ENCODE assay signal across 8 cellular contexts in the genomic region with DNA sequence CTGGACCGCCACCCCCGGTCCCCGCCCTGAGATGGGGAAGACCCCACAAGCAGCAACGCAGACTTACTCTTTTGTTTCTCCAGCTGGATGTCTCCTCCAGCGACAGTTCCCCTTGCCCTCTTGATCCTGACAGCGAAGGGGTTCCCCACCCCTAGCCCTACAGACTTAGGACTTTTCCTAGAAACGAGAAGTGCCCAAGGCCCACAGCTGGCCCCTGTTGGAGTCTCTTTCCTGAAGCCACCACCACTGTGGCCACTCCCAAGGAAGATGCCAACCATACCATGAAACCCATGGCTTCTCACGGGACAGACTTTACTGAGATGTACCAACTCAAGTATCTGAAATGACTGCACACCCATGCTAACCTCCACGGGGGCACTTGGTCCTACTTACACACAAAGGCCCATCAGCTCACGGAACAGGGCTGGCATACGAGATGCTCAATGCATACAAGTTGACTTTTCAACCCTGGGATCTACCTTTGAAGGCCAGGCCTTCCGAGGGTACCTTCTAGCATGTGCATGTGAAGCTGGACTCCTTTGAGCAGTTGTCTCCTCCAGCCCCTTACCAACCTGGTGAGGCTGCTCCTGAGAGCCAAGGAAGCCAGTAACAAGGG. TPM values are rescaled to one million over a fixed set of nuclear protein-coding genes. Genes with fewer than 3 reads are reported as not detected.
A peak's percentile ranks its signal among the peaks of the same experiment; 100 is the strongest.
DNase-seq lines count a peak whose midpoint lies in the region; ATAC-seq, FAIRE-seq and TF ChIP-seq lines count a peak whose summit lies in the region.

No MANE protein-coding gene starts in this region.

- in situ Hi-C loops in KBM-7 (cut with MboI; ENCODE audit: low pct_unique_long_range_greater_than_20kb, low sequenced_read_pairs): no loop called here
- in situ Hi-C loops in GM12878 (cut with MboI): no loop called here

- TF ChIP-seq CTCF in GM12878 (IDR thresholded peaks at IDR 0.05 in 2 of 3, conservative IDR thresholded peaks at IDR 0.05 in 1 of 3; ENCODE audit: control insufficient read depth in 2 of 3, extremely low read depth in 1 of 3, insufficient read depth in 1 of 3, low read depth in 3 of 3, low read length in 3 of 3): no peak

- TSS peak; percentile 85 for BruUV-seq in GM12878 (replicated peaks; lab: Mats Ljungman, UMichigan)

- no peak for TF ChIP-seq EP300 in GM12878 (IDR thresholded peaks at IDR 0.05; ENCODE audit: borderline replicate concordance in 1 of 2, control insufficient read depth in 1 of 2, low read depth in 2 of 2, low read length in 2 of 2)

- peaks cover 64 to 92% (median 84%) of the 10 kb centered on the region in 11 experiments for H3K27me3 ChIP-seq in BLaER1 treated with 17β-estradiol and CSF1 and Interleukin-3, amounts not matched to agents 10 nM and 100 nM
- no peaks in the 10 kb centered on the region for H3K27me3 ChIP-seq in GM12878 (replicated peaks in 1 of 2; ENCODE audit: control insufficient read depth in 2 of 2, insufficient read depth in 2 of 2, low read length in 1 of 2)

- FAIRE-seq in GM12878 (lab: Jason Lieb, UNC) (peak; percentile 18), frontal cortex (lab: Jason Lieb, UNC) (no peak)

- 0 out of 22 replicates have a peak, but pooled peaks cover 0 to 9% (median 0%) of the 10 kb centered on the region in 11 experiments for H3K9me3 ChIP-seq in BLaER1 treated with 17β-estradiol and CSF1 and Interleukin-3, amounts not matched to agents 10 nM and 100 nM (replicated peaks in 1 of 11)
- H3K9me3 ChIP-seq in GM12878 (replicated peaks; ENCODE audit: control insufficient read depth, insufficient read depth, low read length) (no peaks in the 10 kb centered on the region), mesodermal cell (ENCODE audit: control insufficient read depth, low read length) (no peaks in the 10 kb centered on the region)

- H3K79me2 ChIP-seq in GM12878 (ENCODE audit: control insufficient read depth, insufficient read depth, low read length): peaks cover 41% of the 10 kb centered on the region

- H3K4me2 ChIP-seq in BLaER1 treated with 17β-estradiol and CSF1 and Interleukin-3, amounts not matched to agents 10 nM and 100 nM: peak overlapping the region; percentile 78 to 95 (median 93)
- H3K4me2 ChIP-seq in GM12878 (ENCODE audit: control insufficient read depth, insufficient read depth): peak overlapping the region; percentile 90

- no peak for TF ChIP-seq RAD21 in GM12878 (IDR thresholded peaks at IDR 0.05; ENCODE audit: insufficient read depth, low read depth, low read length)

- intact Hi-C loops in GM12878 (cut with micrococcal nuclease; ENCODE audit: unreplicated experiment): no loop called here

- SMC1A ChIA-PET in GM12878 (lab: Charles Lee; ENCODE audit: uncharacterized antibody, unreplicated experiment): interaction anchor here (0.7 to 1.7 kb wide), 8 partner anchors 16 to 97 kb away, joined by 3 to 10 read pairs (median 3); a partner anchor contains a TSS

- POLR2A ChIA-PET in GM12878 (lab: Charles Lee): interaction anchor here (0.8 to 1.9 kb wide), 8 partner anchors 16 to 227 kb away, joined by 3 to 11 read pairs (median 4); a partner anchor contains a TSS

- H3K4me1 ChIP-seq in BLaER1 treated with 17β-estradiol and CSF1 and Interleukin-3, amounts not matched to agents 10 nM and 100 nM: peaks cover 57 to 75% (median 67%) of the 10 kb centered on the region in 10 experiments
- H3K4me1 ChIP-seq in GM12878 (ENCODE audit: control insufficient read depth, insufficient read depth, low read length) (peaks cover 11% of the 10 kb centered on the region), mesodermal cell (ENCODE audit: control insufficient read depth, insufficient read depth, low read length, poor library complexity, severe bottlenecking) (peaks cover 16% of the 10 kb centered on the region)

- 31% methylated on average over 12 of the region's 12 CpGs for whole genome bisulfite sequencing in GM12878 (ENCODE audit: insufficient coverage, insufficient replicate concordance, low lambda C conversion rate, missing lambda C conversion rate)
- WGBS in mesodermal cell (ENCODE audit: insufficient coverage in 2 of 2), 2 experiments: 87 to 88% methylated on average over 3 to 10 of the region's 12 CpGs

- peak overlapping the region; percentile 89 to 99 (median 94) for H3K9ac ChIP-seq in BLaER1 treated with 17β-estradiol and CSF1 and Interleukin-3, amounts not matched to agents 10 nM and 100 nM
- peak overlapping the region; percentile 83 for H3K9ac ChIP-seq in GM12878 (ENCODE audit: control insufficient read depth, insufficient read depth, low read length)

- TF ChIP-seq POLR2A in GM12878 (IDR thresholded peaks at IDR 0.05; ENCODE audit: low read depth, low read length): no peak

- peak overlapping the region; percentile 86 to 97 (median 95) for H3K27ac ChIP-seq in BLaER1 treated with 17β-estradiol and CSF1 and Interleukin-3, amounts not matched to agents 10 nM and 100 nM
- H3K27ac ChIP-seq in GM12878 (ENCODE audit: control insufficient read depth, insufficient read depth) (peak overlapping the region; percentile 70), mesodermal cell (ENCODE audit: low read depth, low read length, severe bottlenecking) (peak overlapping the region; percentile 60)

- peaks cover 20 to 34% (median 27%) of the 10 kb centered on the region in 11 experiments for H3K36me3 ChIP-seq in BLaER1 treated with 17β-estradiol and CSF1 and Interleukin-3, amounts not matched to agents 10 nM and 100 nM
- H3K36me3 ChIP-seq in GM12878 (ENCODE audit: control insufficient read depth in 2 of 2, insufficient read depth in 2 of 2, low read length in 1 of 2) (peaks cover 0 to 5% of the 10 kb centered on the region in 2 experiments; a peak in 3 of 4 replicates), mesodermal cell (ENCODE audit: control insufficient read depth, insufficient read depth, low read length) (peaks cover 20% of the 10 kb centered on the region)

- RAD21 ChIA-PET in GM12878 (lab: Charles Lee; ENCODE audit: unreplicated experiment): interaction anchor here (0.9 to 2.1 kb wide), 6 partner anchors 21 to 52 kb away, joined by 3 to 14 read pairs (median 5); a partner anchor contains a TSS

- CTCF ChIA-PET in GM12878 (lab: Yijun Ruan, JAX): interaction anchor here (0.6 to 1.4 kb wide), 10 partner anchors 9 to 76 kb away, joined by 3 to 8 read pairs (median 3); a partner anchor contains a TSS

- peak; percentile 5 for ATAC-seq in GM12878
- ATAC-seq in HG03469 (IDR thresholded peaks at IDR 0.05; ENCODE audit: unreplicated experiment): no peak

- no peak overlapping the region; the same call in 1 of the 2 replicates for H2AFZ ChIP-seq in GM12878 (ENCODE audit: control insufficient read depth, low read depth, low read length)

- H3K4me3 ChIP-seq in BLaER1 treated with 17β-estradiol and CSF1 and Interleukin-3, amounts not matched to agents 10 nM and 100 nM: peak overlapping the region; percentile 67 to 83 (median 76)
- H3K4me3 ChIP-seq in GM12878: peak overlapping the region; percentile 60
- peak overlapping the region; percentile 26 for H3K4me3 ChIP-seq in mesodermal cell (ENCODE audit: extremely low read depth, insufficient read depth, low read length, poor library complexity, severe bottlenecking)

- peak; percentile 63 for DNase-seq in KBM-7
- DNase-seq in GM12878 (ENCODE audit: low read depth, low spot score): no peak
- no peak for DNase-seq in NCI-H82 treated with DMSO at 0.1 percent for 48 hours (lab: John Stamatoyannopoulos, UW; ENCODE audit: unreplicated experiment)
- no peak for DNase-seq in mesenteric fat pad (ENCODE audit: low spot score)
- no peak for DNase-seq in frontal cortex (ENCODE audit: low spot score in 2 of 2)

- peaks cover 12 to 81% (median 71%) of the 10 kb centered on the region in 11 experiments; a peak in 21 of 22 replicates for H4K20me1 ChIP-seq in BLaER1 treated with 17β-estradiol and CSF1 and Interleukin-3, amounts not matched to agents 10 nM and 100 nM
- no peaks in the 10 kb centered on the region for H4K20me1 ChIP-seq in GM12878 (ENCODE audit: control insufficient read depth, insufficient read depth)

RNA-seq across cellular contexts. Expression of a gene that starts 0.9 kb away (rescaled TPM):
- 44.0 and 54.1 TPM in 2 replicates for total RNA-seq in GM12878 (2013; cell fraction: nucleolus; rRNA removed)
- 63.2 and 77.8 TPM in 2 replicates for total RNA-seq in GM12878 (2014; rRNA removed)
- 37.6 and 42.3 TPM in 2 replicates for total RNA-seq in GM12878 (2014; rRNA removed; fragmentation: Illumina TruSeq; extraction: Trizol)
- 106 and 136 TPM in 2 replicates for total RNA-seq in GM12878 (2021)
- 21.6 TPM for polyA plus RNA-seq in GM12878 (2011; ENCODE audit: low read depth)
- polyA plus RNA-seq in GM12878 (2011; rRNA removed): 19.0 and 27.8 TPM in 2 replicates
- 29.6 and 55.4 TPM in 2 replicates for polyA plus RNA-seq in GM12878 (2011; cell fraction: cytosol; rRNA removed)
- 65.0 and 102 TPM in 2 replicates for polyA plus RNA-seq in GM12878 (2011; cell fraction: nucleus; rRNA removed)
- 45.7 and 78.8 TPM in 2 replicates for polyA plus RNA-seq in GM12878 (2012)
- polyA plus RNA-seq in GM12878 (2014; fragmentation: Illumina TruSeq; extraction: Trizol): 9.4 and 32.7 TPM in 2 replicates
- 10 to 100 TPM in 1 of 2 experiments, 1 to 10 TPM in 1; 4.2 to 15.1 TPM for polyA plus RNA-seq in GM12878 (2014; fragmentation: Nextera tagmentation; extraction: Ambion mirVana)
- 89.9 and 107 TPM in 2 replicates for polyA plus RNA-seq in GM12878 (2014; rRNA removed)
- 10 to 100 TPM; 36.8 to 82.4 TPM for polyA plus RNA-seq in GM12878 (2016; fragmentation: Nextera tagmentation; extraction: Ambion mirVana)
- polyA minus RNA-seq in GM12878 (2011; rRNA and poly(A)+ RNA removed): 22.2 and 50.5 TPM in 2 replicates
- polyA minus RNA-seq in GM12878 (2011; cell fraction: cytosol; rRNA and poly(A)+ RNA removed): 36.8 TPM in 2 replicates
- polyA minus RNA-seq in GM12878 (2011; cell fraction: nucleus; rRNA and poly(A)+ RNA removed): 25.1 and 44.2 TPM in 2 replicates
- 57.0 TPM for polyA plus RNA-seq in mesodermal cell (2013, experiment 1 of 2)
- 45.5 TPM for polyA plus RNA-seq in mesodermal cell (2013, experiment 2 of 2)
- 167 TPM for total RNA-seq in mesenteric fat pad
- 6.9 TPM for total RNA-seq in frontal cortex

RNA-seq across cellular contexts. Expression of a gene that starts 48.1 kb away (rescaled TPM):
- 2.9 and 4.2 TPM in 2 replicates for total RNA-seq in GM12878 (2013; cell fraction: nucleolus; rRNA removed)
- 5.0 and 8.5 TPM in 2 replicates for total RNA-seq in GM12878 (2014; rRNA removed)
- 1.6 and 1.7 TPM in 2 replicates for total RNA-seq in GM12878 (2014; rRNA removed; fragmentation: Illumina TruSeq; extraction: Trizol)
- 6.1 and 6.3 TPM in 2 replicates for total RNA-seq in GM12878 (2021)
- 1.3 TPM for polyA plus RNA-seq in GM12878 (2011; ENCODE audit: low read depth)
- 3.0 and 4.2 TPM in 2 replicates for polyA plus RNA-seq in GM12878 (2011; rRNA removed)
- 9.1 and 11.2 TPM in 2 replicates for polyA plus RNA-seq in GM12878 (2011; cell fraction: cytosol; rRNA removed)
- polyA plus RNA-seq in GM12878 (2011; cell fraction: nucleus; rRNA removed): 4.7 and 5.0 TPM in 2 replicates
- polyA plus RNA-seq in GM12878 (2012): 5.0 and 5.4 TPM in 2 replicates
- 0.36 and 0.88 TPM in 2 replicates for polyA plus RNA-seq in GM12878 (2014; fragmentation: Illumina TruSeq; extraction: Trizol)
- under 1 TPM; 0.45 to 0.99 TPM for polyA plus RNA-seq in GM12878 (2014; fragmentation: Nextera tagmentation; extraction: Ambion mirVana)
- polyA plus RNA-seq in GM12878 (2014; rRNA removed): 5.6 and 7.0 TPM in 2 replicates
- polyA plus RNA-seq in GM12878 (2016; fragmentation: Nextera tagmentation; extraction: Ambion mirVana): 1 to 10 TPM; 4.0 to 4.8 TPM
- polyA minus RNA-seq in GM12878 (2011; rRNA and poly(A)+ RNA removed): 3.2 and 6.9 TPM in 2 replicates
- polyA minus RNA-seq in GM12878 (2011; cell fraction: cytosol; rRNA and poly(A)+ RNA removed): 0.94 and 2.7 TPM in 2 replicates
- 3.0 and 3.4 TPM in 2 replicates for polyA minus RNA-seq in GM12878 (2011; cell fraction: nucleus; rRNA and poly(A)+ RNA removed)
- polyA plus RNA-seq in mesodermal cell (2013, experiment 1 of 2): 8.6 TPM
- 6.0 TPM for polyA plus RNA-seq in mesodermal cell (2013, experiment 2 of 2)
- 8.7 TPM for total RNA-seq in mesenteric fat pad
- 1.6 TPM for total RNA-seq in frontal cortex

RNA-seq across cellular contexts. Expression of a gene that starts 49.0 kb away (rescaled TPM):
- 24.5 and 28.7 TPM in 2 replicates for total RNA-seq in GM12878 (2013; cell fraction: nucleolus; rRNA removed)
- total RNA-seq in GM12878 (2014; rRNA removed): 18.8 and 25.5 TPM in 2 replicates
- 8.8 and 10.6 TPM in 2 replicates for total RNA-seq in GM12878 (2014; rRNA removed; fragmentation: Illumina TruSeq; extraction: Trizol)
- 86.1 and 92.7 TPM in 2 replicates for total RNA-seq in GM12878 (2021)
- 14.7 TPM for polyA plus RNA-seq in GM12878 (2011; ENCODE audit: low read depth)
- polyA plus RNA-seq in GM12878 (2011; rRNA removed): 2.3 and 4.1 TPM in 2 replicates
- polyA plus RNA-seq in GM12878 (2011; cell fraction: cytosol; rRNA removed): 11.0 and 15.4 TPM in 2 replicates
- 29.9 and 55.9 TPM in 2 replicates for polyA plus RNA-seq in GM12878 (2011; cell fraction: nucleus; rRNA removed)
- polyA plus RNA-seq in GM12878 (2012): 25.7 and 35.7 TPM in 2 replicates
- polyA plus RNA-seq in GM12878 (2014; fragmentation: Illumina TruSeq; extraction: Trizol): 7.4 and 21.5 TPM in 2 replicates
- 1 to 10 TPM; 3.9 to 7.6 TPM for polyA plus RNA-seq in GM12878 (2014; fragmentation: Nextera tagmentation; extraction: Ambion mirVana)
- 32.0 and 45.1 TPM in 2 replicates for polyA plus RNA-seq in GM12878 (2014; rRNA removed)
- polyA plus RNA-seq in GM12878 (2016; fragmentation: Nextera tagmentation; extraction: Ambion mirVana): 10 to 100 TPM; 39.3 to 39.8 TPM
- 4.8 and 11.2 TPM in 2 replicates for polyA minus RNA-seq in GM12878 (2011; rRNA and poly(A)+ RNA removed)
- 28.6 and 29.6 TPM in 2 replicates for polyA minus RNA-seq in GM12878 (2011; cell fraction: cytosol; rRNA and poly(A)+ RNA removed)
- 9.9 and 19.6 TPM in 2 replicates for polyA minus RNA-seq in GM12878 (2011; cell fraction: nucleus; rRNA and poly(A)+ RNA removed)
- 53.1 TPM for polyA plus RNA-seq in mesodermal cell (2013, experiment 1 of 2)
- polyA plus RNA-seq in mesodermal cell (2013, experiment 2 of 2): 39.6 TPM
- total RNA-seq in mesenteric fat pad: 45.3 TPM
- total RNA-seq in frontal cortex: 9.4 TPM
